2 cellular contexts compared by ENCODE assay signal in the genomic region with DNA sequence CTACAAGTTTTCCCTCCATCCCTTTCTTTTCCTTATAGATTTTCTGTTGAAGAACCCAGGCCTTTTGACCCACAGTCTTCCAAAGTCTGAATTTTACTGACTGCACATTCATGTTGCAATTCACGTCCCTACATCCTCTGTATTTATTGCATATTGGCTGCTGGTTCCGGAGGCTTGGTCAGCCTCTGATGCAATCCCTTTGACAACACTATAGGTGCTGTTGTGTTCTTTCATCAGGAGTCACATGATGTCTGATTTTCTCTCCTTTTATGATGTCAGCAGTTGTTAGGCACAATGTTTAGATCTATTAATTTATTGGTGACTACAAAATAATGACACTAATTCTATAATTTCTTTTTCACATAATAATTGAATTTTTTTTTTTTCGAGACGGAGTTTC.
TF ChIP-seq lines count a peak whose summit lies in the region.

No MANE protein-coding gene starts in this region.

TF ChIP-seq in IMR-90, 13 proteins besides CTCF, POLR2A, EP300 and RAD21:
- no peak for TF ChIP-seq MAFK (IDR thresholded peaks at IDR 0.05; ENCODE audit: low read depth, low read length)
- no peak for TF ChIP-seq NFE2L2 (IDR thresholded peaks at IDR 0.05; ENCODE audit: low read depth, low read length)
- TF ChIP-seq SMC3 (IDR thresholded peaks at IDR 0.05; ENCODE audit: low read depth, low read length), result no peak
- no peak for TF ChIP-seq RFX5 (IDR thresholded peaks at IDR 0.05; ENCODE audit: low read depth, low read length)
- TF ChIP-seq BHLHE40 (IDR thresholded peaks at IDR 0.05; ENCODE audit: low read depth, low read length), result no peak
- no peak for TF ChIP-seq RCOR1 (IDR thresholded peaks at IDR 0.05; ENCODE audit: insufficient replicate concordance, low read length)
- peak; percentile 52 for TF ChIP-seq CEBPB (IDR thresholded peaks at IDR 0.05; ENCODE audit: low read depth, low read length)

TF ChIP-seq in K562, 482 proteins besides CTCF, POLR2A, EP300 and RAD21:
- TF ChIP-seq MED1 (CRISPR knock-in tag; IDR thresholded peaks at IDR 0.05; ENCODE audit: borderline replicate concordance) (no peak), ZNF184 (CRISPR knock-in tag; IDR thresholded peaks at IDR 0.05) (no peak), JUND (IDR thresholded peaks at IDR 0.05; ENCODE audit: borderline replicate concordance, low read depth, low read length) (0 out of 2 replicates have a peak, but pooled peaks have one; percentile 33), JUND (tag; IDR thresholded peaks at IDR 0.05; ENCODE audit: borderline replicate concordance, low read depth, low read length) (no peak), ZNF584 (CRISPR knock-in tag; IDR thresholded peaks at IDR 0.05; ENCODE audit: low read depth) (no peak), STAT5A (IDR thresholded peaks at IDR 0.05; ENCODE audit: borderline replicate concordance, low read length) (no peak), ATF7 (IDR thresholded peaks at IDR 0.05) (peak; percentile 63), KLF16 (IDR thresholded peaks at IDR 0.05) (no peak), CEBPG (CRISPR knock-in tag; IDR thresholded peaks at IDR 0.05) (peak; percentile 71), CEBPG (tag; conservative IDR thresholded peaks at IDR 0.05 in 1 of 2, IDR thresholded peaks at IDR 0.05 in 1 of 2) (peak; percentile 67 to 98), TOE1 (IDR thresholded peaks at IDR 0.05; ENCODE audit: borderline replicate concordance) (peak; percentile 67; the same call in 1 of the 2 replicates), TOE1 (CRISPR knock-in tag; IDR thresholded peaks at IDR 0.05; ENCODE audit: borderline replicate concordance, low read depth) (no peak), SRSF1 (IDR thresholded peaks at IDR 0.05; ENCODE audit: low read depth, low read length) (no peak), KAT2B (IDR thresholded peaks at IDR 0.05; ENCODE audit: low read depth, low read length) (no peak), SIN3B (IDR thresholded peaks at IDR 0.05; ENCODE audit: low read depth) (no peak), CEBPB (tag; IDR thresholded peaks at IDR 0.05) (peak; percentile 91), HMGN3 (IDR thresholded peaks at IDR 0.05; ENCODE audit: borderline replicate concordance, extremely low read depth, insufficient read length, low read depth, low read length) (no peak), TGIF2 (CRISPR knock-in tag; IDR thresholded peaks at IDR 0.05) (no peak), SNRNP70 (optimal IDR thresholded peaks at IDR 0.05; ENCODE audit: low read depth, low read length) (no peak), MEIS2 (IDR thresholded peaks at IDR 0.05; ENCODE audit: partially characterized antibody) (peak; percentile 16), RAD51 (IDR thresholded peaks at IDR 0.05; ENCODE audit: borderline replicate concordance, low read depth) (peak; percentile 58; the same call in 1 of the 2 replicates), TRIM24 (IDR thresholded peaks at IDR 0.05) (peak; percentile 32 to 65; a peak in 2 of 4 replicates), ZNF175 (CRISPR knock-in tag; IDR thresholded peaks at IDR 0.05; ENCODE audit: low read depth) (0 out of 2 replicates have a peak, but pooled peaks have one; percentile 47), L3MBTL2 (IDR thresholded peaks at IDR 0.05) (0 out of 2 replicates have a peak, but pooled peaks have one; percentile 27), FOXA1 (IDR thresholded peaks at IDR 0.05; ENCODE audit: borderline replicate concordance) (no peak), EP400 (IDR thresholded peaks at IDR 0.05) (peak; percentile 42; the same call in 1 of the 2 replicates), SOX6 (IDR thresholded peaks at IDR 0.05) (0 out of 2 replicates have a peak, but pooled peaks have one; percentile 13), ETV1 (tag; conservative IDR thresholded peaks at IDR 0.05; ENCODE audit: low read depth) (peak; percentile 74; the same call in 1 of the 2 replicates), CREB1 (IDR thresholded peaks at IDR 0.05) (no peak), CREB1 (CRISPR knock-in tag; IDR thresholded peaks at IDR 0.05) (0 out of 2 replicates have a peak, but pooled peaks have one; percentile 28), ATF1 (CRISPR knock-in tag; IDR thresholded peaks at IDR 0.05) (no peak), ATF1 (tag; IDR thresholded peaks at IDR 0.05) (peak; percentile 47; the same call in 1 of the 2 replicates), KDM2B (CRISPR knock-in tag; IDR thresholded peaks at IDR 0.05) (no peak)
- TF ChIP-seq, protein P1, sequence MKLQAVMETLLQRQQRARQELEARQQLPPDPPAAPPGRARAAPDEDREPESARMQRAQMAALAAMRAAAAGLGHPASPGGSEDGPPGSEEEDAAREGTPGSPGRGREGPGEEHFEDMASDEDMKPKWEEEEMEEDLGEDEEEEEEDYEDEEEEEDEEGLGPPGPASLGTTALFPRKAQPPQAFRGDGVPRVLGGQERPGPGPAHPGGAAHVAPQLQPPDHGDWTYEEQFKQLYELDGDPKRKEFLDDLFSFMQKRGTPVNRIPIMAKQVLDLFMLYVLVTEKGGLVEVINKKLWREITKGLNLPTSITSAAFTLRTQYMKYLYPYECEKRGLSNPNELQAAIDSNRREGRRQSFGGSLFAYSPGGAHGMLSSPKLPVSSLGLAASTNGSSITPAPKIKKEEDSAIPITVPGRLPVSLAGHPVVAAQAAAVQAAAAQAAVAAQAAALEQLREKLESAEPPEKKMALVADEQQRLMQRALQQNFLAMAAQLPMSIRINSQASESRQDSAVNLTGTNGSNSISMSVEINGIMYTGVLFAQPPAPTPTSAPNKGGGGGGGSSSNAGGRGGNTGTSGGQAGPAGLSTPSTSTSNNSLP (IDR thresholded peaks at IDR 0.05; ENCODE audit: borderline replicate concordance, low read depth, low read length), result no peak
- TF ChIP-seq, protein P2, sequence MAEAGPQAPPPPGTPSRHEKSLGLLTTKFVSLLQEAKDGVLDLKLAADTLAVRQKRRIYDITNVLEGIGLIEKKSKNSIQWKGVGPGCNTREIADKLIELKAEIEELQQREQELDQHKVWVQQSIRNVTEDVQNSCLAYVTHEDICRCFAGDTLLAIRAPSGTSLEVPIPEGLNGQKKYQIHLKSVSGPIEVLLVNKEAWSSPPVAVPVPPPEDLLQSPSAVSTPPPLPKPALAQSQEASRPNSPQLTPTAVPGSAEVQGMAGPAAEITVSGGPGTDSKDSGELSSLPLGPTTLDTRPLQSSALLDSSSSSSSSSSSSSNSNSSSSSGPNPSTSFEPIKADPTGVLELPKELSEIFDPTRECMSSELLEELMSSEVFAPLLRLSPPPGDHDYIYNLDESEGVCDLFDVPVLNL (CRISPR knock-in tag; IDR thresholded peaks at IDR 0.05; ENCODE audit: low read depth), result no peak
- TF ChIP-seq, protein P3, sequence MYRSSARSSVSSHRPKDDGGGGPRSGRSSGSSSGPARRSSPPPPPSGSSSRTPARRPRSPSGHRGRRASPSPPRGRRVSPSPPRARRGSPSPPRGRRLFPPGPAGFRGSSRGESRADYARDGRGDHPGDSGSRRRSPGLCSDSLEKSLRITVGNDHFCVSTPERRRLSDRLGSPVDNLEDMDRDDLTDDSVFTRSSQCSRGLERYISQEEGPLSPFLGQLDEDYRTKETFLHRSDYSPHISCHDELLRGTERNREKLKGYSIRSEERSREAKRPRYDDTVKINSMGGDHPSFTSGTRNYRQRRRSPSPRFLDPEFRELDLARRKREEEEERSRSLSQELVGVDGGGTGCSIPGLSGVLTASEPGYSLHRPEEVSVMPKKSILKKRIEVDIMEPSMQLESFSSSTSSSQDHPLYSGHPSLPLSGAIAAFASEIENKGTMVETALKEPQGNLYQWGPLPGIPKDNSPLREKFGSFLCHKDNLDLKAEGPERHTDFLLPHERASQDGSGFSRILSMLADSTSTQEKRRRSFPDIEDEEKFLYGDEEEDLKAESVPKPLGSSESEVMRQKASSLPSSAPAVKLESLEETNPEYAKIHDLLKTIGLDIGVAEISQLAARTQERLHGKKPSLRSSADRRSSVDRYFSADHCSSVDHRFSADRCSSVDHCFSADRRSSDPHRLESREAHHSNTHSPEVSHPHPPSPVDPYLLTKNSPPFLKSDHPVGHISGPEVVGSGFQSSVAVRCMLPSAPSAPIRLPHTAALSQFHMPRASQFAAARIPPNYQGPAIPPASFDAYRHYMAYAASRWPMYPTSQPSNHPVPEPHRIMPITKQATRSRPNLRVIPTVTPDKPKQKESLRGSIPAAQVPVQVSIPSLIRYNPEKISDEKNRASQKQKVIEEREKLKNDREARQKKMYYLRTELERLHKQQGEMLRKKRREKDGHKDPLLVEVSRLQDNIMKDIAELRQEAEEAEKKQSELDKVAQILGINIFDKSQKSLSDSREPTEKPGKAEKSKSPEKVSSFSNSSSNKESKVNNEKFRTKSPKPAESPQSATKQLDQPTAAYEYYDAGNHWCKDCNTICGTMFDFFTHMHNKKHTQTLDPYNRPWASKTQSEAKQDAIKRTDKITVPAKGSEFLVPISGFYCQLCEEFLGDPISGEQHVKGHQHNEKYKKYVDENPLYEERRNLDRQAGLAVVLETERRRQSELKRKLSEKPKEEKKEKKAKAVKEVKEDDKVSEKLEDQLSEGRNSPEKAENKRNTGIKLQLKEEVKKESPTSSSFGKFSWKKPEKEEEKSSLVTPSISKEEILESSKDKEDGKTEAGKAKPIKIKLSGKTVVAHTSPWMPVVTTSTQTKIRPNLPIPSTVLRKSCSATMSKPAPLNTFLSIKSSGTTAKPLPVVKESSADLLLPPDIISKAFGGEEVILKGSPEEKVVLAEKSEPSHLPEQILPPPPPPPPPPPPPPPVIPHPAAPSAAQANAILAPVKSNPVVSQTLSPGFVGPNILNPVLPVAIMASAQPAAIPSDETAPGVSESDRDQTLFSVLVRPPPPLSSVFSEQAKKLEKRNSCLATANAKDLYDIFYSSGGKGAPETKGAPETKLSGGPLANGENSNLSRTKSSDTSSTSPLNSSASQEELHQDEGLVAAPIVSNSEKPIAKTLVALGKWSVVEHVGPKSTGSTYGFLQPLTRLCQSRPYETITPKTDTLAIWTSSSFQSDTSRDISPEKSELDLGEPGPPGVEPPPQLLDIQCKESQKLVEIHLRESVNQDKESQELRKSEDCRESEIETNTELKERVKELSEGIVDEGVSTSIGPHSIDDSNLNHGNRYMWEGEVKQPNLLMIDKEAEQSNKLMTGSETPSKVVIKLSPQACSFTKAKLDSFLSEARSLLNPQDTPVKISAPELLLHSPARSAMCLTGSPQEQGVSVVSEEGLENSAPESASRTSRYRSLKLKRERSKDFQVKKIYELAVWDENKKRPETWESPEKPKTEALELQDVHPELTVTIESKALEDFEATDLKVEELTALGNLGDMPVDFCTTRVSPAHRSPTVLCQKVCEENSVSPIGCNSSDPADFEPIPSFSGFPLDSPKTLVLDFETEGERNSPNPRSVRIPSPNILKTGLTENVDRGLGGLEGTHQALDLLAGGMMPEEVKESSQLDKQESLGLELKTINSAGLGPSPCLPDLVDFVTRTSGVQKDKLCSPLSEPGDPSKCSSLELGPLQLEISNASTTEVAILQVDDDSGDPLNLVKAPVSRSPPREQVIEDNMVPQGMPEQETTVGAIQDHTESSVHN (IDR thresholded peaks at IDR 0.05; ENCODE audit: borderline replicate concordance in 1 of 2, low read depth in 1 of 2), result peak in 1 of 2 experiments; percentile 79; a peak in 1 of 4 replicates
- TF ChIP-seq, protein P4, sequence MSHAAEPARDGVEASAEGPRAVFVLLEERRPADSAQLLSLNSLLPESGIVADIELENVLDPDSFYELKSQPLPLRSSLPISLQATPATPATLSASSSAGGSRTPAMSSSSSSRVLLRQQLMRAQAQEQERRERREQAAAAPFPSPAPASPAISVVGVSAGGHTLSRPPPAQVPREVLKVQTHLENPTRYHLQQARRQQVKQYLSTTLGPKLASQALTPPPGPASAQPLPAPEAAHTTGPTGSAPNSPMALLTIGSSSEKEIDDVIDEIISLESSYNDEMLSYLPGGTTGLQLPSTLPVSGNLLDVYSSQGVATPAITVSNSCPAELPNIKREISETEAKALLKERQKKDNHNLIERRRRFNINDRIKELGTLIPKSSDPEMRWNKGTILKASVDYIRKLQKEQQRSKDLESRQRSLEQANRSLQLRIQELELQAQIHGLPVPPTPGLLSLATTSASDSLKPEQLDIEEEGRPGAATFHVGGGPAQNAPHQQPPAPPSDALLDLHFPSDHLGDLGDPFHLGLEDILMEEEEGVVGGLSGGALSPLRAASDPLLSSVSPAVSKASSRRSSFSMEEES (CRISPR knock-in tag; IDR thresholded peaks at IDR 0.05), result peak; percentile 82
- TF ChIP-seq, protein P5, sequence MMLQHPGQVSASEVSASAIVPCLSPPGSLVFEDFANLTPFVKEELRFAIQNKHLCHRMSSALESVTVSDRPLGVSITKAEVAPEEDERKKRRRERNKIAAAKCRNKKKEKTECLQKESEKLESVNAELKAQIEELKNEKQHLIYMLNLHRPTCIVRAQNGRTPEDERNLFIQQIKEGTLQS (IDR thresholded peaks at IDR 0.05), result peak; percentile 88
- TF ChIP-seq, protein P5 (CRISPR knock-in tag; conservative IDR thresholded peaks at IDR 0.05), result no peak
- TF ChIP-seq, protein P6, sequence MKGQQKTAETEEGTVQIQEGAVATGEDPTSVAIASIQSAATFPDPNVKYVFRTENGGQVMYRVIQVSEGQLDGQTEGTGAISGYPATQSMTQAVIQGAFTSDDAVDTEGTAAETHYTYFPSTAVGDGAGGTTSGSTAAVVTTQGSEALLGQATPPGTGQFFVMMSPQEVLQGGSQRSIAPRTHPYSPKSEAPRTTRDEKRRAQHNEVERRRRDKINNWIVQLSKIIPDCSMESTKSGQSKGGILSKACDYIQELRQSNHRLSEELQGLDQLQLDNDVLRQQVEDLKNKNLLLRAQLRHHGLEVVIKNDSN (CRISPR knock-in tag; IDR thresholded peaks at IDR 0.05), result peak; percentile 34; the same call in 1 of the 2 replicates
- TF ChIP-seq, protein P7, sequence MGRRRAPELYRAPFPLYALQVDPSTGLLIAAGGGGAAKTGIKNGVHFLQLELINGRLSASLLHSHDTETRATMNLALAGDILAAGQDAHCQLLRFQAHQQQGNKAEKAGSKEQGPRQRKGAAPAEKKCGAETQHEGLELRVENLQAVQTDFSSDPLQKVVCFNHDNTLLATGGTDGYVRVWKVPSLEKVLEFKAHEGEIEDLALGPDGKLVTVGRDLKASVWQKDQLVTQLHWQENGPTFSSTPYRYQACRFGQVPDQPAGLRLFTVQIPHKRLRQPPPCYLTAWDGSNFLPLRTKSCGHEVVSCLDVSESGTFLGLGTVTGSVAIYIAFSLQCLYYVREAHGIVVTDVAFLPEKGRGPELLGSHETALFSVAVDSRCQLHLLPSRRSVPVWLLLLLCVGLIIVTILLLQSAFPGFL (CRISPR knock-in tag; IDR thresholded peaks at IDR 0.05), result no peak
- TF ChIP-seq, protein P8, sequence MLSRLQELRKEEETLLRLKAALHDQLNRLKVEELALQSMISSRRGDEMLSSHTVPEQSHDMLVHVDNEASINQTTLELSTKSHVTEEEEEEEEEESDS (CRISPR knock-in tag; IDR thresholded peaks at IDR 0.05), result no peak
- TF ChIP-seq, protein P9, sequence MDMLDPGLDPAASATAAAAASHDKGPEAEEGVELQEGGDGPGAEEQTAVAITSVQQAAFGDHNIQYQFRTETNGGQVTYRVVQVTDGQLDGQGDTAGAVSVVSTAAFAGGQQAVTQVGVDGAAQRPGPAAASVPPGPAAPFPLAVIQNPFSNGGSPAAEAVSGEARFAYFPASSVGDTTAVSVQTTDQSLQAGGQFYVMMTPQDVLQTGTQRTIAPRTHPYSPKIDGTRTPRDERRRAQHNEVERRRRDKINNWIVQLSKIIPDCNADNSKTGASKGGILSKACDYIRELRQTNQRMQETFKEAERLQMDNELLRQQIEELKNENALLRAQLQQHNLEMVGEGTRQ (CRISPR knock-in tag; IDR thresholded peaks at IDR 0.05), result peak; percentile 67
TF ChIP-seq in K562: peak in this region for 20.
